26 cellular contexts compared by ENCODE assay signal in genomic region chr16:53673189-53673588, GRCh38.
"Had no signal": no experiment of that assay in that cellular context is flagged by ENCODE, and none has a peak within 500 bp of the region (broad histone marks: within the 10 kb centered on the region; RNA-seq: fewer than 3 reads in every experiment).

No MANE protein-coding gene starts in this region.

- H3K27me3 Mint-ChIP-seq: naive B cell; progenitor cell of endocrine pancreas; stimulated activated naive CD8-positive, alpha-beta T cell treated with anti-CD3 and anti-CD28 coated beads, Interleukin-15, amount 100 ng/mL, for 72 hours had no signal

- H3K4me3 ChIP-seq: dorsolateral prefrontal cortex, gastroesophageal sphincter, lung, pancreas, thyroid gland, upper lobe of left lung, vagina had no signal

- H3K4me1 Mint-ChIP-seq: immature natural killer cell; naive B cell; nephron; stimulated activated effector memory CD8-positive, alpha-beta T cell treated with anti-CD3 and anti-CD28 coated beads, Interleukin-12 subunit alpha, Interleukin-12 subunit beta, amount 100 ng/mL, for 72 hours; stimulated activated naive CD8-positive, alpha-beta T cell treated with anti-CD3 and anti-CD28 coated beads, Interleukin-15, amount 100 ng/mL, for 72 hours had no signal

- H3K27me3 ChIP-seq: dorsolateral prefrontal cortex, gastroesophageal sphincter, pancreas, thyroid gland, upper lobe of left lung, vagina had no signal

- H3K9me3 ChIP-seq: gastroesophageal sphincter, pancreas, thyroid gland, upper lobe of left lung, vagina had no signal

- H3K27ac Mint-ChIP-seq: immature natural killer cell; naive B cell; progenitor cell of endocrine pancreas; stimulated activated effector memory CD8-positive, alpha-beta T cell treated with anti-CD3 and anti-CD28 coated beads, Interleukin-12 subunit alpha, Interleukin-12 subunit beta, amount 100 ng/mL, for 72 hours; stimulated activated naive CD8-positive, alpha-beta T cell treated with anti-CD3 and anti-CD28 coated beads, Interleukin-15, amount 100 ng/mL, for 72 hours had no signal

- H3K4me1 ChIP-seq: gastroesophageal sphincter, pancreas, thyroid gland, upper lobe of left lung, vagina had no signal

- DNase-seq: cortex of kidney; dorsolateral prefrontal cortex; effector CD8-positive, alpha-beta T cell; foreskin fibroblast; glutamatergic neuron; immature natural killer cell; left cardiac atrium; left ventricle myocardium superior; mesenchymal stem cell; midbrain; naive B cell; occipital lobe; pancreas; right cardiac atrium; stimulated activated CD4-positive, alpha-beta T cell treated with anti-CD3 and anti-CD28 coated beads, Interleukin-4, amount 100 ng/mL, for 1 hour; stimulated activated CD8-positive, alpha-beta memory T cell treated with anti-CD3 and anti-CD28 coated beads, Interleukin-4, amount 100 ng/mL, for 48 hours; stimulated activated naive CD8-positive, alpha-beta T cell treated with anti-CD3 and anti-CD28 coated beads, Interleukin-15, amount 100 ng/mL, for 72 hours; thyroid gland; upper lobe of left lung had no signal

- H3K4me3 Mint-ChIP-seq: immature natural killer cell; naive B cell; nephron; stimulated activated effector memory CD8-positive, alpha-beta T cell treated with anti-CD3 and anti-CD28 coated beads, Interleukin-12 subunit alpha, Interleukin-12 subunit beta, amount 100 ng/mL, for 72 hours; stimulated activated naive CD8-positive, alpha-beta T cell treated with anti-CD3 and anti-CD28 coated beads, Interleukin-15, amount 100 ng/mL, for 72 hours had no signal

- H3K36me3 Mint-ChIP-seq: naive B cell; stimulated activated effector memory CD8-positive, alpha-beta T cell treated with anti-CD3 and anti-CD28 coated beads, Interleukin-12 subunit alpha, Interleukin-12 subunit beta, amount 100 ng/mL, for 72 hours had no signal

- H3K9me3 Mint-ChIP-seq: immature natural killer cell; naive B cell; nephron; stimulated activated effector memory CD8-positive, alpha-beta T cell treated with anti-CD3 and anti-CD28 coated beads, Interleukin-12 subunit alpha, Interleukin-12 subunit beta, amount 100 ng/mL, for 72 hours; stimulated activated naive CD8-positive, alpha-beta T cell treated with anti-CD3 and anti-CD28 coated beads, Interleukin-15, amount 100 ng/mL, for 72 hours had no signal

- H3K36me3 ChIP-seq: gastroesophageal sphincter, pancreas, thyroid gland, upper lobe of left lung, vagina had no signal

- H3K27ac ChIP-seq: dorsolateral prefrontal cortex, gastroesophageal sphincter, pancreas, thyroid gland, upper lobe of left lung, vagina had no signal

- FAIRE-seq: keratinocyte, pancreas had no signal

- ATAC-seq: gastroesophageal sphincter; left cardiac atrium; left ventricle myocardium superior; pancreas; right cardiac atrium; stimulated activated effector memory CD8-positive, alpha-beta T cell treated with anti-CD3 and anti-CD28 coated beads, Interleukin-12 subunit alpha, Interleukin-12 subunit beta, amount 100 ng/mL, for 72 hours; stimulated activated naive CD8-positive, alpha-beta T cell treated with anti-CD3 and anti-CD28 coated beads, Interleukin-15, amount 100 ng/mL, for 72 hours had no signal
